In genomic region chr12:110543252-110543959, GRCh38 we compare ENCODE assay signal across 1 cellular context.
TF ChIP-seq lines count a peak whose summit lies in the region.

No MANE protein-coding gene starts in this region.

TF ChIP-seq in GM23338, 12 proteins besides CTCF, POLR2A, EP300 and RAD21 (continued from another document):
- TF ChIP-seq, protein P1, sequence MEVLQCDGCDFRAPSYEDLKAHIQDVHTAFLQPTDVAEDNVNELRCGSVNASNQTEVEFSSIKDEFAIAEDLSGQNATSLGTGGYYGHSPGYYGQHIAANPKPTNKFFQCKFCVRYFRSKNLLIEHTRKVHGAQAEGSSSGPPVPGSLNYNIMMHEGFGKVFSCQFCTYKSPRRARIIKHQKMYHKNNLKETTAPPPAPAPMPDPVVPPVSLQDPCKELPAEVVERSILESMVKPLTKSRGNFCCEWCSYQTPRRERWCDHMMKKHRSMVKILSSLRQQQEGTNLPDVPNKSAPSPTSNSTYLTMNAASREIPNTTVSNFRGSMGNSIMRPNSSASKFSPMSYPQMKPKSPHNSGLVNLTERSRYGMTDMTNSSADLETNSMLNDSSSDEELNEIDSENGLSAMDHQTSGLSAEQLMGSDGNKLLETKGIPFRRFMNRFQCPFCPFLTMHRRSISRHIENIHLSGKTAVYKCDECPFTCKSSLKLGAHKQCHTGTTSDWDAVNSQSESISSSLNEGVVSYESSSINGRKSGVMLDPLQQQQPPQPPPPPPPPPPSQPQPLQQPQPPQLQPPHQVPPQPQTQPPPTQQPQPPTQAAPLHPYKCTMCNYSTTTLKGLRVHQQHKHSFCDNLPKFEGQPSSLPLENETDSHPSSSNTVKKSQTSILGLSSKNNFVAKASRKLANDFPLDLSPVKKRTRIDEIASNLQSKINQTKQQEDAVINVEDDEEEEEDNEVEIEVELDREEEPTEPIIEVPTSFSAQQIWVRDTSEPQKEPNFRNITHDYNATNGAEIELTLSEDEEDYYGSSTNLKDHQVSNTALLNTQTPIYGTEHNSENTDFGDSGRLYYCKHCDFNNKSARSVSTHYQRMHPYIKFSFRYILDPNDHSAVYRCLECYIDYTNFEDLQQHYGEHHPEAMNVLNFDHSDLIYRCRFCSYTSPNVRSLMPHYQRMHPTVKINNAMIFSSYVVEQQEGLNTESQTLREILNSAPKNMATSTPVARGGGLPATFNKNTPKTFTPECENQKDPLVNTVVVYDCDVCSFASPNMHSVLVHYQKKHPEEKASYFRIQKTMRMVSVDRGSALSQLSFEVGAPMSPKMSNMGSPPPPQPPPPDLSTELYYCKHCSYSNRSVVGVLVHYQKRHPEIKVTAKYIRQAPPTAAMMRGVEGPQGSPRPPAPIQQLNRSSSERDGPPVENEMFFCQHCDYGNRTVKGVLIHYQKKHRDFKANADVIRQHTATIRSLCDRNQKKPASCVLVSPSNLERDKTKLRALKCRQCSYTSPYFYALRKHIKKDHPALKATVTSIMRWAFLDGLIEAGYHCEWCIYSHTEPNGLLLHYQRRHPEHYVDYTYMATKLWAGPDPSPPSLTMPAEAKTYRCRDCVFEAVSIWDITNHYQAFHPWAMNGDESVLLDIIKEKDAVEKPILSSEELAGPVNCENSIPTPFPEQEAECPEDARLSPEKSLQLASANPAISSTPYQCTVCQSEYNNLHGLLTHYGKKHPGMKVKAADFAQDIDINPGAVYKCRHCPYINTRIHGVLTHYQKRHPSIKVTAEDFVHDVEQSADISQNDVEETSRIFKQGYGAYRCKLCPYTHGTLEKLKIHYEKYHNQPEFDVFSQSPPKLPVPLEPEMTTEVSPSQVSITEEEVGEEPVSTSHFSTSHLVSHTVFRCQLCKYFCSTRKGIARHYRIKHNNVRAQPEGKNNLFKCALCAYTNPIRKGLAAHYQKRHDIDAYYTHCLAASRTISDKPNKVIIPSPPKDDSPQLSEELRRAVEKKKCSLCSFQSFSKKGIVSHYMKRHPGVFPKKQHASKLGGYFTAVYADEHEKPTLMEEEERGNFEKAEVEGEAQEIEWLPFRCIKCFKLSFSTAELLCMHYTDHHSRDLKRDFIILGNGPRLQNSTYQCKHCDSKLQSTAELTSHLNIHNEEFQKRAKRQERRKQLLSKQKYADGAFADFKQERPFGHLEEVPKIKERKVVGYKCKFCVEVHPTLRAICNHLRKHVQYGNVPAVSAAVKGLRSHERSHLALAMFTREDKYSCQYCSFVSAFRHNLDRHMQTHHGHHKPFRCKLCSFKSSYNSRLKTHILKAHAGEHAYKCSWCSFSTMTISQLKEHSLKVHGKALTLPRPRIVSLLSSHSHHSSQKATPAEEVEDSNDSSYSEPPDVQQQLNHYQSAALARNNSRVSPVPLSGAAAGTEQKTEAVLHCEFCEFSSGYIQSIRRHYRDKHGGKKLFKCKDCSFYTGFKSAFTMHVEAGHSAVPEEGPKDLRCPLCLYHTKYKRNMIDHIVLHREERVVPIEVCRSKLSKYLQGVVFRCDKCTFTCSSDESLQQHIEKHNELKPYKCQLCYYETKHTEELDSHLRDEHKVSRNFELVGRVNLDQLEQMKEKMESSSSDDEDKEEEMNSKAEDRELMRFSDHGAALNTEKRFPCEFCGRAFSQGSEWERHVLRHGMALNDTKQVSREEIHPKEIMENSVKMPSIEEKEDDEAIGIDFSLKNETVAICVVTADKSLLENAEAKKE (CRISPR knock-in tag; IDR thresholded peaks at IDR 0.05) = no peak
- TF ChIP-seq EZH2phosphoT487 (IDR thresholded peaks at IDR 0.05; ENCODE audit: unreplicated experiment) = no peak
- TF ChIP-seq JUNB (IDR thresholded peaks at IDR 0.05; ENCODE audit: unreplicated experiment) = no peak
TF ChIP-seq in GM23338: peak in this region for 0.
